ENCODE assay signal across 8 cellular contexts in genomic region chr10:77350711-77351119, GRCh38.
A peak's percentile ranks its signal among the peaks of the same experiment; 100 is the strongest.
DNase-seq lines count a peak whose midpoint lies in the region; ATAC-seq lines count a peak whose summit lies in the region.

No MANE protein-coding gene starts in this region.

- no peak for ATAC-seq in HG03565 (IDR thresholded peaks at IDR 0.05; ENCODE audit: unreplicated experiment)

- DNase-seq in activated CD4-positive, alpha-beta T cell treated with anti-CD3 and anti-CD28 coated beads, Interleukin-2, amount 50 U/mL, for 48 hours = peak; percentile 1 to 13
- no peak for DNase-seq in activated CD4-positive, alpha-beta T cell treated with anti-CD3 and anti-CD28 coated beads for 4 hours
- peak; percentile 91 for DNase-seq in RKO (ENCODE audit: low spot score)
- DNase-seq in fibroblast of the conjunctiva (ENCODE audit: low read depth) = peak; percentile 97
- peak; percentile 38 to 50 for DNase-seq in stimulated activated CD8-positive, alpha-beta memory T cell treated with anti-CD3 and anti-CD28 coated beads, Interleukin-7, amount 100 ng/mL, for 48 hours (ENCODE audit: extremely low read depth in 1 of 2, low read depth in 1 of 2)
- no peak for DNase-seq in AML-193 (lab: John Stamatoyannopoulos, UW)
- no peak for DNase-seq in NCI-H774 (lab: John Stamatoyannopoulos, UW)

Comparison
In these comparisons a context has a peak if more than half of its experiments do, and no peak if none do; other contexts are left out.
1. DNase-seq: peak in activated CD4-positive, alpha-beta T cell treated with anti-CD3 and anti-CD28 coated beads, Interleukin-2, amount 50 U/mL, for 48 hours (2 of 2), RKO (single experiment), fibroblast of the conjunctiva (single experiment) and stimulated activated CD8-positive, alpha-beta memory T cell treated with anti-CD3 and anti-CD28 coated beads, Interleukin-7, amount 100 ng/mL, for 48 hours (2 of 2); none in activated CD4-positive, alpha-beta T cell treated with anti-CD3 and anti-CD28 coated beads for 4 hours (0 of 2), AML-193 (0 of 2) and NCI-H774 (single experiment).